Comparison of ENCODE assay signal across 9 cellular contexts in genomic region chr13:36282818-36283432, GRCh38. TPM values are rescaled to one million over a fixed set of nuclear protein-coding genes. Genes with fewer than 3 reads are reported as not detected.
A peak's percentile ranks its signal among the peaks of the same experiment; 100 is the strongest.
DNase-seq lines count a peak whose midpoint lies in the region; ATAC-seq and TF ChIP-seq lines count a peak whose summit lies in the region.
"Had no signal": no experiment of that assay in that cellular context is flagged by ENCODE, and none has a peak within 500 bp of the region (broad histone marks: within the 10 kb centered on the region; RNA-seq: fewer than 3 reads in every experiment).

No MANE protein-coding gene starts in this region.

- intact Hi-C loops in Right ventricle myocardium superior (cut with DNase I) = loop anchor here (5.0 to 10.0 kb wide), 2 partner anchors 114 to 452 kb away; no protein-coding TSS in a partner anchor
- intact Hi-C loops in Right ventricle myocardium inferior (cut with DNase I) = loop anchor here (5.0 kb wide), 2 partner anchors 114 to 454 kb away; no protein-coding TSS in a partner anchor
- intact Hi-C loops in activated T-helper 1 cell treated with anti-CD3 and anti-CD28 coated beads, Interleukin-12 subunit alpha, Interleukin-12 subunit beta, Interleukin-2, Interleukin-4 antibody, amounts not matched to agents 30 ng/mL and 10 ng/mL and 1 ng/mL, durations not matched to agents 14 hours and 24 hours and 36 hours (cut with micrococcal nuclease) = loop anchor here (1.0 to 5.0 kb wide), 6 partner anchors 62 to 699 kb away; no protein-coding TSS in a partner anchor

- H3K4me3 ChIP-seq in choroid plexus epithelial cell (ENCODE audit: low read depth, low read length) = no peak overlapping the region

- no peak overlapping the region for H3K27ac Mint-ChIP-seq in mesothelial cell of epicardium
- H3K27ac Mint-ChIP-seq in activated T-helper 1 cell treated with anti-CD3 and anti-CD28 coated beads, Interleukin-12 subunit alpha, Interleukin-12 subunit beta, Interleukin-2, Interleukin-4 antibody, amounts not matched to agents 30 ng/mL and 10 ng/mL and 1 ng/mL, durations not matched to agents 14 hours and 24 hours and 36 hours = no peak overlapping the region
- H3K27ac Mint-ChIP-seq: activated naive CD4-positive, alpha-beta T cell treated with anti-CD3 and anti-CD28 coated beads, Interleukin-2, amount 50 U/mL, for 24 hours had no signal

- peak; percentile 61 for ATAC-seq in Right ventricle myocardium superior (ENCODE audit: poor library complexity)
- ATAC-seq in Right ventricle myocardium inferior = no peak

- no peaks in the 10 kb centered on the region for H3K27me3 Mint-ChIP-seq in mesothelial cell of epicardium (ENCODE audit: low read depth)
- peaks cover 14% of the 10 kb centered on the region for H3K27me3 Mint-ChIP-seq in activated T-helper 1 cell treated with anti-CD3 and anti-CD28 coated beads, Interleukin-12 subunit alpha, Interleukin-12 subunit beta, Interleukin-2, Interleukin-4 antibody, amounts not matched to agents 30 ng/mL and 10 ng/mL and 1 ng/mL, durations not matched to agents 14 hours and 24 hours and 36 hours (ENCODE audit: insufficient read depth)

- DNase-seq in Right ventricle myocardium superior (no peak), Right ventricle myocardium inferior (ENCODE audit: missing footprints) (no peak), NCI-H2196 treated with DMSO at 0.1 percent for 48 hours (lab: John Stamatoyannopoulos, UW; ENCODE audit: unreplicated experiment) (peak; percentile 13), choroid plexus epithelial cell (ENCODE audit: low read depth) (peak; percentile 65), mesothelial cell of epicardium (ENCODE audit: low spot score in 2 of 2, unreplicated experiment in 2 of 2) (no peak), islet precursor cell (no peak)
- DNase-seq in stimulated activated CD4-positive, alpha-beta T cell treated with anti-CD3 and anti-CD28 coated beads, Interleukin-4, amount 100 ng/mL, for 1 hour = no peak
- no peak for DNase-seq in activated T-helper 1 cell treated with anti-CD3 and anti-CD28 coated beads, Interleukin-12 subunit alpha, Interleukin-12 subunit beta, Interleukin-2, Interleukin-4 antibody, amounts not matched to agents 30 ng/mL and 10 ng/mL and 1 ng/mL, durations not matched to agents 14 hours and 24 hours and 36 hours (ENCODE audit: low spot score)

- peak; percentile 74 for TF ChIP-seq CTCF in choroid plexus epithelial cell (conservative IDR thresholded peaks at IDR 0.05; ENCODE audit: low read depth, low read length)
- peak; percentile 85 for TF ChIP-seq CTCF in mesothelial cell of epicardium (IDR thresholded peaks at IDR 0.05; ENCODE audit: unreplicated experiment)

- H3K36me3 Mint-ChIP-seq in mesothelial cell of epicardium = peaks cover 2% of the 10 kb centered on the region
- H3K36me3 Mint-ChIP-seq in activated T-helper 1 cell treated with anti-CD3 and anti-CD28 coated beads, Interleukin-12 subunit alpha, Interleukin-12 subunit beta, Interleukin-2, Interleukin-4 antibody, amounts not matched to agents 30 ng/mL and 10 ng/mL and 1 ng/mL, durations not matched to agents 14 hours and 24 hours and 36 hours (ENCODE audit: low read depth) = no peaks in the 10 kb centered on the region
- H3K36me3 Mint-ChIP-seq: activated naive CD4-positive, alpha-beta T cell treated with anti-CD3 and anti-CD28 coated beads, Interleukin-2, amount 50 U/mL, for 24 hours had no signal

- peaks cover 14% of the 10 kb centered on the region for H3K9me3 Mint-ChIP-seq in mesothelial cell of epicardium
- H3K9me3 Mint-ChIP-seq in activated T-helper 1 cell treated with anti-CD3 and anti-CD28 coated beads, Interleukin-12 subunit alpha, Interleukin-12 subunit beta, Interleukin-2, Interleukin-4 antibody, amounts not matched to agents 30 ng/mL and 10 ng/mL and 1 ng/mL, durations not matched to agents 14 hours and 24 hours and 36 hours = no peaks in the 10 kb centered on the region
- H3K9me3 Mint-ChIP-seq: activated naive CD4-positive, alpha-beta T cell treated with anti-CD3 and anti-CD28 coated beads, Interleukin-2, amount 50 U/mL, for 24 hours had no signal

- H3K4me1 Mint-ChIP-seq in mesothelial cell of epicardium = peaks cover 4% of the 10 kb centered on the region
- H3K4me1 Mint-ChIP-seq in activated T-helper 1 cell treated with anti-CD3 and anti-CD28 coated beads, Interleukin-12 subunit alpha, Interleukin-12 subunit beta, Interleukin-2, Interleukin-4 antibody, amounts not matched to agents 30 ng/mL and 10 ng/mL and 1 ng/mL, durations not matched to agents 14 hours and 24 hours and 36 hours (ENCODE audit: low read depth) = no peaks in the 10 kb centered on the region
- H3K4me1 Mint-ChIP-seq: activated naive CD4-positive, alpha-beta T cell treated with anti-CD3 and anti-CD28 coated beads, Interleukin-2, amount 50 U/mL, for 24 hours had no signal

- H3K4me3 Mint-ChIP-seq in mesothelial cell of epicardium = no peak overlapping the region
- H3K4me3 Mint-ChIP-seq in activated T-helper 1 cell treated with anti-CD3 and anti-CD28 coated beads, Interleukin-12 subunit alpha, Interleukin-12 subunit beta, Interleukin-2, Interleukin-4 antibody, amounts not matched to agents 30 ng/mL and 10 ng/mL and 1 ng/mL, durations not matched to agents 14 hours and 24 hours and 36 hours = no peak overlapping the region
- H3K4me3 Mint-ChIP-seq: activated naive CD4-positive, alpha-beta T cell treated with anti-CD3 and anti-CD28 coated beads, Interleukin-2, amount 50 U/mL, for 24 hours had no signal

RNA-seq across cellular contexts. Expression of gene CCDC169, which starts 14.7 kb away (rescaled TPM):
- 0.08 TPM for total RNA-seq in Right ventricle myocardium superior
- not detected for total RNA-seq in Right ventricle myocardium inferior
- total RNA-seq in mesothelial cell of epicardium = 3.7 to 5.3 TPM (median 4.7 TPM) in 3 replicates
- 0.07 TPM in 1 of 2 replicates, not detected in the other for total RNA-seq in activated T-helper 1 cell treated with anti-CD3 and anti-CD28 coated beads, Interleukin-12 subunit alpha, Interleukin-12 subunit beta, Interleukin-2, Interleukin-4 antibody, amounts not matched to agents 30 ng/mL and 10 ng/mL and 1 ng/mL, durations not matched to agents 14 hours and 24 hours and 36 hours

Comparison
In these comparisons a context has a peak if more than half of its experiments do, and no peak if none do; other contexts are left out.
1. DNase-seq: peak in NCI-H2196 treated with DMSO at 0.1 percent for 48 hours (single experiment) and choroid plexus epithelial cell (single experiment); none in Right ventricle myocardium superior (single experiment), Right ventricle myocardium inferior (single experiment), mesothelial cell of epicardium (0 of 2), stimulated activated CD4-positive, alpha-beta T cell treated with anti-CD3 and anti-CD28 coated beads, Interleukin-4, amount 100 ng/mL, for 1 hour (single experiment), islet precursor cell (single experiment) and activated T-helper 1 cell treated with anti-CD3 and anti-CD28 coated beads, Interleukin-12 subunit alpha, Interleukin-12 subunit beta, Interleukin-2, Interleukin-4 antibody, amounts not matched to agents 30 ng/mL and 10 ng/mL and 1 ng/mL, durations not matched to agents 14 hours and 24 hours and 36 hours (single experiment).